Comparison of ENCODE assay signal across 8 cellular contexts in genomic region chr11:44727373-44728084, GRCh38. TPM values are rescaled to one million over a fixed set of nuclear protein-coding genes. Genes with fewer than 3 reads are reported as not detected.
DNase-seq lines count a peak whose midpoint lies in the region; ATAC-seq, FAIRE-seq and TF ChIP-seq lines count a peak whose summit lies in the region.

No MANE protein-coding gene starts in this region.

- peaks cover 17% of the 10 kb centered on the region for H3K27me3 ChIP-seq in OCI-LY3 (ENCODE audit: low read depth, low read length)

- peak; percentile 57 for ATAC-seq in HG03521 (IDR thresholded peaks at IDR 0.05; ENCODE audit: unreplicated experiment)
- peak; percentile 80 to 83 for ATAC-seq in activated T-cell treated with anti-CD3 and anti-CD28 coated beads, Interleukin-2, amount 50 U/mL, for 72 hours (replicated peaks in 1 of 2)
- ATAC-seq in naive thymus-derived CD8-positive, alpha-beta T cell = peak; percentile 82 to 84

- peaks cover 0 to 2% of the 10 kb centered on the region in 2 donors for H3K36me3 Mint-ChIP-seq in activated T-cell treated with anti-CD3 and anti-CD28 coated beads, Interleukin-2, amount 50 U/mL, for 72 hours (ENCODE audit: insufficient read depth in 2 of 2)
- no peaks in the 10 kb centered on the region for H3K36me3 Mint-ChIP-seq in naive thymus-derived CD8-positive, alpha-beta T cell

- H3K4me2 ChIP-seq in OCI-LY3 (ENCODE audit: low read length) = peak overlapping the region; percentile 51

- H3K4me3 Mint-ChIP-seq in activated T-cell treated with anti-CD3 and anti-CD28 coated beads, Interleukin-2, amount 50 U/mL, for 72 hours = peak overlapping the region; percentile 84 to 88
- peak overlapping the region; percentile 79 to 93 (median 84) for H3K4me3 Mint-ChIP-seq in naive thymus-derived CD8-positive, alpha-beta T cell

- peak overlapping the region; percentile 49 for H3K4me3 ChIP-seq in OCI-LY3 (ENCODE audit: low read length)

- DNase-seq in 8988T = peak; percentile 100
- peak; percentile 89 for DNase-seq in GM12892 (ENCODE audit: insufficient read length)
- peak; percentile 79 to 88 for DNase-seq in activated T-cell treated with anti-CD3 and anti-CD28 coated beads, Interleukin-2, amount 50 U/mL, for 72 hours
- DNase-seq in fibroblast of gingiva (ENCODE audit: low read depth) = peak; percentile 54
- DNase-seq in naive thymus-derived CD8-positive, alpha-beta T cell = peak; percentile 56 to 83 (median 72)
- DNase-seq in stimulated activated CD8-positive, alpha-beta memory T cell treated with anti-CD3 and anti-CD28 coated beads, Interleukin-7, amount 100 ng/mL, for 48 hours (ENCODE audit: extremely low read depth in 1 of 2, low read depth in 1 of 2) = peak; percentile 55 to 64

- H3K4me1 ChIP-seq in OCI-LY3 (ENCODE audit: low read length) = peaks cover 19% of the 10 kb centered on the region

- H3K9ac ChIP-seq in OCI-LY3 (ENCODE audit: low read length) = no peak overlapping the region

- no peaks in the 10 kb centered on the region for H3K36me3 ChIP-seq in OCI-LY3 (replicated peaks; ENCODE audit: low read depth, low read length)

- no peak overlapping the region for H2AFZ ChIP-seq in OCI-LY3 (ENCODE audit: low read depth, low read length)

- H4K20me1 ChIP-seq in OCI-LY3 (ENCODE audit: insufficient read depth, low read length) = no peaks in the 10 kb centered on the region

- peaks cover 17% of the 10 kb centered on the region for H3K27me3 Mint-ChIP-seq in activated T-cell treated with anti-CD3 and anti-CD28 coated beads, Interleukin-2, amount 50 U/mL, for 72 hours (ENCODE audit: low read depth)
- H3K27me3 Mint-ChIP-seq in naive thymus-derived CD8-positive, alpha-beta T cell = peaks cover 0 to 21% (median 2%) of the 10 kb centered on the region in 5 donors

- peak; percentile 59 for TF ChIP-seq CTCF in OCI-LY3 (IDR thresholded peaks at IDR 0.05; ENCODE audit: low read depth, low read length)

- H3K27ac Mint-ChIP-seq in activated T-cell treated with anti-CD3 and anti-CD28 coated beads, Interleukin-2, amount 50 U/mL, for 72 hours = no peak overlapping the region
- H3K27ac Mint-ChIP-seq in naive thymus-derived CD8-positive, alpha-beta T cell = peak overlapping the region in 7 of 10 donors; percentile 56 to 89 (median 63)

- H3K27ac ChIP-seq in OCI-LY3 (ENCODE audit: low read length) = no peak overlapping the region

- no peaks in the 10 kb centered on the region for H3K79me2 ChIP-seq in OCI-LY3 (ENCODE audit: low read length)

- POLR2A ChIA-PET in naive thymus-derived CD8-positive, alpha-beta T cell (lab: Charles Lee) = no interaction called here

- no peak for TF ChIP-seq POLR2A in GM12892 (IDR thresholded peaks at IDR 0.05; ENCODE audit: low read depth, low read length)

- no peaks in the 10 kb centered on the region for H3K9me3 ChIP-seq in OCI-LY3 (ENCODE audit: insufficient read depth, low read length)

- peak; percentile 98 for FAIRE-seq in GM12892 (lab: Jason Lieb, UNC)

- no peaks in the 10 kb centered on the region for H3K9me3 Mint-ChIP-seq in activated T-cell treated with anti-CD3 and anti-CD28 coated beads, Interleukin-2, amount 50 U/mL, for 72 hours
- no peaks in the 10 kb centered on the region for H3K9me3 Mint-ChIP-seq in naive thymus-derived CD8-positive, alpha-beta T cell

- H3K4me1 Mint-ChIP-seq in activated T-cell treated with anti-CD3 and anti-CD28 coated beads, Interleukin-2, amount 50 U/mL, for 72 hours (ENCODE audit: low read depth) = peaks cover 43% of the 10 kb centered on the region
- H3K4me1 Mint-ChIP-seq in naive thymus-derived CD8-positive, alpha-beta T cell = peaks cover 13 to 35% (median 29%) of the 10 kb centered on the region in 4 donors

RNA-seq across cellular contexts. Expression of gene TSPAN18, which starts 0.8 kb away (rescaled TPM):
- 1.5 TPM for polyA plus RNA-seq in GM12892 (2012; ENCODE audit: missing spikeins)
- total RNA-seq in activated T-cell treated with anti-CD3 and anti-CD28 coated beads, Interleukin-2, amount 50 U/mL, for 72 hours = 1 to 10 TPM; 1.3 to 1.8 TPM
- 1 to 10 TPM; 1.3 to 1.5 TPM for total RNA-seq in naive thymus-derived CD8-positive, alpha-beta T cell
- polyA plus RNA-seq in naive thymus-derived CD8-positive, alpha-beta T cell = 1 to 10 TPM in 2 of 3 donors, under 1 TPM in 1; 0.73 to 5.5 (median 4.1) TPM
